Comparison of ENCODE assay signal across 27 cellular contexts in genomic region chr3:121252676-121253075, GRCh38.
"Had no signal": no experiment of that assay in that cellular context is flagged by ENCODE, and none has a peak within 500 bp of the region (broad histone marks: within the 10 kb centered on the region; RNA-seq: fewer than 3 reads in every experiment).

No MANE protein-coding gene starts in this region.

- H3K4me3 Mint-ChIP-seq: activated CD4-positive, alpha-beta memory T cell treated with anti-CD3 and anti-CD28 coated beads for 36 hours; activated CD4-positive, alpha-beta T cell treated with anti-CD3 and anti-CD28 coated beads for 36 hours; activated CD4-positive, alpha-beta T cell treated with anti-CD3 and anti-CD28 coated beads, Interleukin-2, amount 10 ng/mL, durations not matched to agents 24 days and 14 days; activated CD8-positive, alpha-beta T cell treated with anti-CD3 and anti-CD28 coated beads, Interleukin-2, amount 10 ng/mL, durations not matched to agents 7 days and 5 days; activated naive CD4-positive, alpha-beta T cell treated with anti-CD3 and anti-CD28 coated beads, Interleukin-2, amount 10 ng/mL, durations not matched to agents 7 days and 5 days; activated naive CD8-positive, alpha-beta T cell treated with anti-CD3 and anti-CD28 coated beads, Interleukin-2, amount 10 ng/mL, durations not matched to agents 7 days and 5 days; activated T-cell treated with anti-CD3 and anti-CD28 coated beads, Interleukin-2, amount 50 U/mL, for 24 hours; activated T-cell treated with anti-CD3 and anti-CD28 coated beads, Interleukin-2, amount 50 U/mL, for 72 hours; brain had no signal

- H3K27me3 ChIP-seq: ascending aorta, breast epithelium, cardiac muscle cell had no signal

- H3K9me3 ChIP-seq: ascending aorta, breast epithelium had no signal

- ATAC-seq: activated CD4-positive, alpha-beta T cell treated with anti-CD3 and anti-CD28 coated beads for 36 hours; activated CD8-positive, alpha-beta T cell treated with anti-CD3 and anti-CD28 coated beads, Interleukin-2, amount 10 ng/mL, durations not matched to agents 7 days and 5 days; activated naive CD4-positive, alpha-beta T cell treated with anti-CD3 and anti-CD28 coated beads, Interleukin-2, amount 50 U/mL, for 72 hours; activated T-cell treated with anti-CD3 and anti-CD28 coated beads, Interleukin-2, amount 50 U/mL, for 72 hours; esophagus mucosa had no signal

- H3K36me3 ChIP-seq: ascending aorta, breast epithelium, cardiac muscle cell had no signal

- H3K27ac ChIP-seq: ascending aorta, breast epithelium, cardiac muscle cell had no signal

- H3K27me3 Mint-ChIP-seq: activated CD4-positive, alpha-beta memory T cell treated with anti-CD3 and anti-CD28 coated beads for 36 hours; activated CD4-positive, alpha-beta T cell treated with anti-CD3 and anti-CD28 coated beads for 36 hours; activated CD4-positive, alpha-beta T cell treated with anti-CD3 and anti-CD28 coated beads, Interleukin-2, amount 10 ng/mL, durations not matched to agents 24 days and 14 days; activated naive CD4-positive, alpha-beta T cell treated with anti-CD3 and anti-CD28 coated beads, Interleukin-2, amount 10 ng/mL, durations not matched to agents 7 days and 5 days; activated T-cell treated with anti-CD3 and anti-CD28 coated beads, Interleukin-2, amount 50 U/mL, for 24 hours; brain had no signal

- DNase-seq: activated CD4-positive, alpha-beta memory T cell treated with anti-CD3 and anti-CD28 coated beads for 36 hours; activated CD4-positive, alpha-beta T cell treated with anti-CD3 and anti-CD28 coated beads for 36 hours; activated CD4-positive, alpha-beta T cell treated with anti-CD3 and anti-CD28 coated beads, Interleukin-2, amount 10 ng/mL, durations not matched to agents 24 days and 14 days; activated CD4-positive, CD25-positive, alpha-beta regulatory T cell; activated CD4-positive, CD25-positive, alpha-beta regulatory T cell treated with anti-CD3 and anti-CD28 coated beads, Interleukin-2, amount 50 U/mL, for 72 hours; activated CD8-positive, alpha-beta memory T cell treated with anti-CD3 and anti-CD28 coated beads, Interleukin-2, amount 50 U/mL, for 48 hours; activated CD8-positive, alpha-beta T cell treated with anti-CD3 and anti-CD28 coated beads, Interleukin-2, amount 10 ng/mL, durations not matched to agents 7 days and 5 days; activated gamma-delta T cell; activated naive CD4-positive, alpha-beta T cell; activated naive CD4-positive, alpha-beta T cell treated with anti-CD3 and anti-CD28 coated beads, Interleukin-2, amount 10 ng/mL, durations not matched to agents 7 days and 5 days; activated naive CD8-positive, alpha-beta T cell treated with anti-CD3 and anti-CD28 coated beads, Interleukin-2, amount 10 ng/mL, durations not matched to agents 7 days and 5 days; activated T-cell treated with anti-CD3 and anti-CD28 coated beads for 4 hours; activated T-cell treated with anti-CD3 and anti-CD28 coated beads, Interleukin-2, amount 50 U/mL, for 24 hours; activated T-cell treated with anti-CD3 and anti-CD28 coated beads, Interleukin-2, amount 50 U/mL, for 72 hours; central memory CD4-positive, alpha-beta T cell; cortex of kidney; dermis blood vessel endothelial cell; effector CD4-positive, alpha-beta T cell; foreskin fibroblast; head of caudate nucleus; T-helper 2 cell had no signal

- H3K9me3 Mint-ChIP-seq: activated CD4-positive, alpha-beta memory T cell treated with anti-CD3 and anti-CD28 coated beads for 36 hours; activated CD4-positive, alpha-beta T cell treated with anti-CD3 and anti-CD28 coated beads, Interleukin-2, amount 10 ng/mL, durations not matched to agents 24 days and 14 days; activated naive CD4-positive, alpha-beta T cell treated with anti-CD3 and anti-CD28 coated beads, Interleukin-2, amount 10 ng/mL, durations not matched to agents 7 days and 5 days; activated T-cell treated with anti-CD3 and anti-CD28 coated beads, Interleukin-2, amount 50 U/mL, for 24 hours had no signal

- H3K27ac Mint-ChIP-seq: activated CD4-positive, alpha-beta memory T cell treated with anti-CD3 and anti-CD28 coated beads for 36 hours; activated CD4-positive, alpha-beta T cell treated with anti-CD3 and anti-CD28 coated beads for 36 hours; activated CD4-positive, alpha-beta T cell treated with anti-CD3 and anti-CD28 coated beads, Interleukin-2, amount 10 ng/mL, durations not matched to agents 24 days and 14 days; activated CD8-positive, alpha-beta T cell treated with anti-CD3 and anti-CD28 coated beads, Interleukin-2, amount 10 ng/mL, durations not matched to agents 7 days and 5 days; activated naive CD4-positive, alpha-beta T cell treated with anti-CD3 and anti-CD28 coated beads, Interleukin-2, amount 10 ng/mL, durations not matched to agents 7 days and 5 days; activated naive CD4-positive, alpha-beta T cell treated with anti-CD3 and anti-CD28 coated beads, Interleukin-2, amount 50 U/mL, for 72 hours; activated naive CD8-positive, alpha-beta T cell treated with anti-CD3 and anti-CD28 coated beads, Interleukin-2, amount 10 ng/mL, durations not matched to agents 7 days and 5 days; activated T-cell treated with anti-CD3 and anti-CD28 coated beads, Interleukin-2, amount 50 U/mL, for 24 hours; activated T-cell treated with anti-CD3 and anti-CD28 coated beads, Interleukin-2, amount 50 U/mL, for 72 hours; brain had no signal

- H3K4me3 ChIP-seq: ascending aorta, breast epithelium, cardiac muscle cell had no signal

- H3K36me3 Mint-ChIP-seq: activated CD4-positive, alpha-beta memory T cell treated with anti-CD3 and anti-CD28 coated beads for 36 hours; activated naive CD4-positive, alpha-beta T cell treated with anti-CD3 and anti-CD28 coated beads, Interleukin-2, amount 10 ng/mL, durations not matched to agents 7 days and 5 days; activated naive CD4-positive, alpha-beta T cell treated with anti-CD3 and anti-CD28 coated beads, Interleukin-2, amount 50 U/mL, for 72 hours; activated naive CD8-positive, alpha-beta T cell treated with anti-CD3 and anti-CD28 coated beads, Interleukin-2, amount 10 ng/mL, durations not matched to agents 7 days and 5 days had no signal

- H3K4me1 ChIP-seq: ascending aorta, breast epithelium had no signal

- H3K4me1 Mint-ChIP-seq: activated CD4-positive, alpha-beta T cell treated with anti-CD3 and anti-CD28 coated beads for 36 hours; activated CD4-positive, alpha-beta T cell treated with anti-CD3 and anti-CD28 coated beads, Interleukin-2, amount 10 ng/mL, durations not matched to agents 24 days and 14 days; activated naive CD4-positive, alpha-beta T cell treated with anti-CD3 and anti-CD28 coated beads, Interleukin-2, amount 10 ng/mL, durations not matched to agents 7 days and 5 days; activated naive CD8-positive, alpha-beta T cell treated with anti-CD3 and anti-CD28 coated beads, Interleukin-2, amount 10 ng/mL, durations not matched to agents 7 days and 5 days; brain had no signal
